In genomic region chr1:149927535-149928387, GRCh38 we compare ENCODE assay signal across 8 cellular contexts. TPM values are rescaled to one million over a fixed set of nuclear protein-coding genes. Genes with fewer than 3 reads are reported as not detected.
DNase-seq lines count a peak whose midpoint lies in the region; ATAC-seq and TF ChIP-seq lines count a peak whose summit lies in the region.

Gene SF3B4 (minus strand): TSS chr1:149927803. CDS start chr1:149927759, 44 bp downstream.

- H2AFZ ChIP-seq in H9 (ENCODE audit: low read length) = no peak within 1 kb of the TSS

- peak within 1 kb of the TSS; percentile 96 for H3K4me2 ChIP-seq in H9 (ENCODE audit: insufficient read depth, insufficient read length, low read length)

- H3K23me2 ChIP-seq in H9 (ENCODE audit: insufficient read length, low read depth, low read length, poor library complexity, severe bottlenecking) = peaks cover 11% of the 10 kb centered on the region

- H3K27me3 ChIP-seq in H9 (ENCODE audit: insufficient read depth, low read length) = no peaks in the 10 kb centered on the region

- H4K20me1 ChIP-seq in H9 (ENCODE audit: control insufficient read depth, insufficient read depth, insufficient read length) = no peaks in the 10 kb centered on the region

- H3K4me1 ChIP-seq in ES-I3 (ENCODE audit: insufficient read depth, low read length) (no peaks in the 10 kb centered on the region), H9 (ENCODE audit: insufficient read depth, low read length) (peaks cover 2% of the 10 kb centered on the region; the same call in 1 of the 2 replicates)

- H3K79me2 ChIP-seq in H9 (ENCODE audit: insufficient read depth, low read length) = peaks cover 8% of the 10 kb centered on the region; the same call in 1 of the 2 replicates

- H3K56ac ChIP-seq in H9 (ENCODE audit: insufficient read length, low read depth, low read length) = no peak within 1 kb of the TSS

- H2BK20ac ChIP-seq in H9 (ENCODE audit: low read depth, low read length, poor library complexity, severe bottlenecking) = no peak within 1 kb of the TSS

- H3K36me3 ChIP-seq in ES-I3 (ENCODE audit: insufficient read depth, low read length) = peaks cover 26% of the 10 kb centered on the region

- H3K4me1 Mint-ChIP-seq in H9 = peaks cover 19 to 26% of the 10 kb centered on the region in 2 experiments
- H3K4me1 Mint-ChIP-seq in natural killer cell treated with Interleukin-12 subunit alpha and Interleukin-12 subunit beta and Interleukin-15 and Interleukin-18, amount 100 ng/mL, for 72 hours (ENCODE audit: low read depth in 2 of 2) = peaks cover 49 to 69% of the 10 kb centered on the region in 2 donors

- no peak within 1 kb of the TSS for H4K8ac ChIP-seq in H9 (replicated peaks; ENCODE audit: insufficient read length, low read depth, low read length)

- H3K4me3 Mint-ChIP-seq in H9 = peak within 1 kb of the TSS; percentile 97 to 100
- H3K4me3 Mint-ChIP-seq in natural killer cell treated with Interleukin-12 subunit alpha and Interleukin-12 subunit beta and Interleukin-15 and Interleukin-18, amount 100 ng/mL, for 72 hours = peak within 1 kb of the TSS; percentile 100

- H3K79me1 ChIP-seq in H9 (ENCODE audit: insufficient read depth, low read depth, low read length, poor library complexity, severe bottlenecking) = peaks cover 11% of the 10 kb centered on the region

- H3K9me3 Mint-ChIP-seq in H9 = no peaks in the 10 kb centered on the region; a peak in 1 of 5 replicates
- no peaks in the 10 kb centered on the region for H3K9me3 Mint-ChIP-seq in natural killer cell treated with Interleukin-12 subunit alpha and Interleukin-12 subunit beta and Interleukin-15 and Interleukin-18, amount 100 ng/mL, for 72 hours

- peak within 1 kb of the TSS; percentile 97 to 99 (median 99) for H3K27ac Mint-ChIP-seq in H9
- H3K27ac Mint-ChIP-seq in natural killer cell treated with Interleukin-12 subunit alpha and Interleukin-12 subunit beta and Interleukin-15 and Interleukin-18, amount 100 ng/mL, for 72 hours = peak within 1 kb of the TSS; percentile 86 to 98

- H3K9ac ChIP-seq in ES-I3 (ENCODE audit: low read depth, low read length) (peak within 1 kb of the TSS; percentile 82), H9 (ENCODE audit: extremely low read depth, insufficient read length, low read length) (peak within 1 kb of the TSS; percentile 92)

- H4K5ac ChIP-seq in H9 (ENCODE audit: insufficient read length, low read depth, low read length) = no peak within 1 kb of the TSS

- H3K4ac ChIP-seq in H9 (ENCODE audit: low read depth, low read length) = no peak within 1 kb of the TSS; the same call in 1 of the 2 replicates

- no CpG with 5 or more reads among the region's 48 CpGs for WGBS in H9 (ENCODE audit: extremely low coverage, insufficient read length, low lambda C conversion rate)

- H2BK12ac ChIP-seq in H9 (ENCODE audit: insufficient read length, low read depth, low read length) = no peak within 1 kb of the TSS

- no peak within 1 kb of the TSS for H2AK5ac ChIP-seq in H9 (ENCODE audit: insufficient read length, low read length)

- no peak for TF ChIP-seq CTCF in H9 (conservative IDR thresholded peaks at IDR 0.05)

- H3K27ac ChIP-seq in H9 (ENCODE audit: insufficient read length, low read depth, low read length) = peak within 1 kb of the TSS; percentile 91

- no peaks in the 10 kb centered on the region for H3K27me3 Mint-ChIP-seq in H9 (ENCODE audit: low read depth)
- peaks cover 0 to 8% of the 10 kb centered on the region in 2 donors for H3K27me3 Mint-ChIP-seq in natural killer cell treated with Interleukin-12 subunit alpha and Interleukin-12 subunit beta and Interleukin-15 and Interleukin-18, amount 100 ng/mL, for 72 hours

- H4K91ac ChIP-seq in H9 (ENCODE audit: insufficient read length, low read depth, low read length) = no peak within 1 kb of the TSS

- no peaks in the 10 kb centered on the region for H3K9me3 ChIP-seq in ES-I3 (ENCODE audit: control insufficient read depth, insufficient read depth, low read length)
- H3K9me3 ChIP-seq in H9 (ENCODE audit: control insufficient read depth, low read depth, low read length) = no peaks in the 10 kb centered on the region

- peak; percentile 99 to 100 for ATAC-seq in natural killer cell treated with Interleukin-12 subunit alpha and Interleukin-12 subunit beta and Interleukin-15 and Interleukin-18, amount 100 ng/mL, for 72 hours

- H3K14ac ChIP-seq in H9 (ENCODE audit: insufficient read depth, low read length) = peak within 1 kb of the TSS; percentile 91

- peak within 1 kb of the TSS; percentile 24 for H2BK120ac ChIP-seq in H9 (ENCODE audit: low read depth, low read length, poor library complexity, severe bottlenecking)

- peaks cover 33 to 44% (median 43%) of the 10 kb centered on the region in 3 experiments for H3K36me3 Mint-ChIP-seq in H9 (ENCODE audit: insufficient read depth in 1 of 3, low read depth in 3 of 3)
- H3K36me3 Mint-ChIP-seq in natural killer cell treated with Interleukin-12 subunit alpha and Interleukin-12 subunit beta and Interleukin-15 and Interleukin-18, amount 100 ng/mL, for 72 hours = peaks cover 39% of the 10 kb centered on the region

- no peak within 1 kb of the TSS for H3K23ac ChIP-seq in H9 (ENCODE audit: insufficient read length, low read depth, low read length)

- peak; percentile 95 for DNase-seq in H9
- DNase-seq in M059J (ENCODE audit: low read depth) = peak; percentile 94
- DNase-seq in SHP77 (lab: John Stamatoyannopoulos, UW) = peak; percentile 97 to 99
- DNase-seq in activated T-helper 9 cell treated with anti-CD3 and anti-CD28 coated beads, Interleukin-2, amount 50 U/mL, for 16 hours (ENCODE audit: low read depth) = peak; percentile 93
- peak; percentile 87 for DNase-seq in fibroblast of peridontal ligament (ENCODE audit: extremely low read depth)
- DNase-seq in natural killer cell treated with Interleukin-12 subunit alpha and Interleukin-12 subunit beta and Interleukin-15 and Interleukin-18, amount 100 ng/mL, for 72 hours (ENCODE audit: low spot score) = peak; percentile 96
- DNase-seq in stimulated activated naive CD4-positive, alpha-beta T cell treated with Interleukin-2 at 50 U/mL for 16 hours (lab: John Stamatoyannopoulos, UW) = peak; percentile 95

- peak within 1 kb of the TSS; percentile 89 for H3K18ac ChIP-seq in H9 (ENCODE audit: insufficient read length, low read depth, low read length)

- peak within 1 kb of the TSS; percentile 40 for H3T11ph ChIP-seq in H9 (ENCODE audit: low read length)

- H2BK15ac ChIP-seq in H9 (ENCODE audit: low read depth, low read length) = no peak within 1 kb of the TSS

- peak within 1 kb of the TSS; percentile 55 for H2BK5ac ChIP-seq in H9 (ENCODE audit: insufficient read length, low read length)

RNA-seq across cellular contexts. Expression of gene SF3B4, which starts in this region (rescaled TPM):
- total RNA-seq in H9 (2021) = 123 and 127 TPM in 2 replicates
- total RNA-seq in M059J (2014; rRNA removed; shearing (Covaris generic)) = 37.3 and 54.2 TPM in 2 replicates
- 100 to 1,000 TPM in 1 of 2 donors, 10 to 100 TPM in 1; 85.2 to 118 TPM for total RNA-seq in natural killer cell treated with Interleukin-12 subunit alpha and Interleukin-12 subunit beta and Interleukin-15 and Interleukin-18, amount 100 ng/mL, for 72 hours

Comparison
In these comparisons a context has a peak if more than half of its experiments do, and no peak if none do; other contexts are left out.
1. Peak in every context shown above with its lines: DNase-seq, ATAC-seq and H3K27ac ChIP-seq.